ENCODE assay signal across 3 cellular contexts in the genomic region with DNA sequence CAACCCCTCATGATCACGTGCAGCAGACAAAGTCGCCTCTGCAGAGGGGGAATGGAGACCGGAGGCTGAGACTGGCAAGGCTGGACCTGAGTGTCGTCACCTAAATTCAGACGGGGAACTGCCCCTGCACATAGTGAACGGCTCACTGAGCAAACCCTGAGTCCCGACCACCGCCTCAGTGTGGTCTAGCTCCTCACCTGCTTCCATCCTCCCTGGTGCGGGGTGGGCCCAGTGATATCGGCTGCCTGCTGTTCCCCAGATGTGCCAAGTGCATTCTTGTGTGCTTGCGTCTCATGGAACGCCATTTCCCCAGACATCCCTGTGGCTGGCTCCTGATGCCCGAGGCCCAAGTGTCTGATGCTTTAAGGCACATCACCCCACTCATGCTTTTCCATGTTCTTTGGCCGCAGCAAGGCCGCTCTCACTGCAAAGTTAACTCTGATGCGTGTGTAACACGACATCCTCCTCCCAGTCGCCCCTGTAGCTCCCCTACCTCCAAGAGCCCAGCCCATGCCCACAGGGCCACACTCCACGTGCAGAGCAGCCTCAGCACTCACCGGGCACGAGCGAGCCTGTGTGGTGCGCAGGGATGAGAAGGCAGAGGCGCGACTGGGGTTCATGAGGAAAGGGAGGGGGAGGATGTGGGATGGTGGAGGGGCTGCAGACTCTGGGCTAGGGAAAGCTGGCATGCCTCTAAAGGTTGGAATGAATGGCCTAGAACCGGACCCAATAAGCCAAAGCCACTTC. TPM values are rescaled to one million over a fixed set of nuclear protein-coding genes. Genes with fewer than 3 reads are reported as not detected.
"Had no signal": no experiment of that assay in that cellular context is flagged by ENCODE, and none has a peak within 500 bp of the region (broad histone marks: within the 10 kb centered on the region; RNA-seq: fewer than 3 reads in every experiment).

No MANE protein-coding gene starts in this region.

RNA-seq across cellular contexts. Expression of a gene that starts 47.6 kb away (rescaled TPM):
- total RNA-seq: mammary epithelial cell, myocyte had no signal
- polyA plus RNA-seq: keratinocyte, mammary epithelial cell had no signal
